8 cellular contexts compared by ENCODE assay signal in the genomic region with DNA sequence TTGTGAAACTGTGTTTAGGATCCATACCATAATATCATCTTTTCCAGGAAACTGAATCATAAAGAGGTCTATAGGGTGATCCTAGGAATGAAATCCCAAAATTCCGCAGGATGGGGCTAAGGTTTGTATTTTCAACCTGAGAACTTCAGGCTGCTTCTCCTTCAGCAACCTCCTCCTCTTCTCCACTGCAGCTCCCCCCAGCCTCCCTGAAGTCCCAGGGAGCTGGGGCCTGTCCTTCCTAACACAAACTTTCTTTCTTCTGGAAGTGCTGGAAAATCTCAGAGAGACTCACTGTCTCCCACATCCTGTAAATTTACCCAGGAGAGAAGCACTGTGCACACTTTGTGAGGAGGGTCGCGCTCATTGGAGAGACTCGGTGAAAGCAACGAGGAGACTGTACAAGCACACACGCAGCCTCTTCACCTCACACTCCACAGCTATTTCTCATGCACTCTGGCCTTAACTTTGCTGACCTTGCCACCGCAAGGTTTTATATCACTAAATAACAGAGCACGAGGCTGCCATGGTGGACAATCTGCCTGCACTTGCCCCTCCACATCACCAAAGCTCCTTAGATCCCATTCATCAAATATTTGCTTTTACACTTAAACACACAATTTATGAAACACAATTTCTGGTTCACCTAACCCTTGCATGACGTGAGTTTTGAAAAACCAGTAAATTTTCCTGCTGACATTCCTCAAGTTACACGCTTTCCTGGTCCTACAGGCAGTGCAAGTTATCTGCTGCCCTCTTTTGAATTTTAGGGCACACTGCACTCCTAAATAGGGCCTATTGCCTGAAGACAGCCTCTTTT. TPM values are rescaled to one million over a fixed set of nuclear protein-coding genes. Genes with fewer than 3 reads are reported as not detected.
DNase-seq lines count a peak whose midpoint lies in the region; ATAC-seq and TF ChIP-seq lines count a peak whose summit lies in the region.

No MANE protein-coding gene starts in this region.

- peak; percentile 99 for ATAC-seq in WTC11
- ATAC-seq in heart right ventricle: peak; percentile 70 to 92 (median 87)
- ATAC-seq in GM18505 (IDR thresholded peaks at IDR 0.05; ENCODE audit: unreplicated experiment): no peak

- intact Hi-C loops in heart right ventricle (cut with DNase I): loop anchor here in 8 of 10 donors (5.0 to 10.0 kb wide), 6 partner anchors 824 to 1257 kb away; no protein-coding TSS in a partner anchor

- no peaks in the 10 kb centered on the region for H3K9me3 ChIP-seq in heart right ventricle

- H3K27ac ChIP-seq in heart right ventricle: no peak overlapping the region

- H3K4me3 Mint-ChIP-seq in WTC11: 0 out of 2 replicates have a peak overlapping the region, but pooled peaks have one; percentile 28

- H3K4me1 Mint-ChIP-seq in WTC11: peaks cover 8% of the 10 kb centered on the region

- POLR2A ChIA-PET in WTC11 (lab: Charles Lee): interaction anchor here (3.7 kb wide), 1 partner anchor 14 kb away, joined by 13 read pairs; a partner anchor contains a TSS

- CTCF ChIA-PET in WTC11 (lab: Charles Lee): interaction anchor here (0.7 to 1.6 kb wide), 3 partner anchors 12 to 399 kb away, joined by 4 to 7 read pairs (median 7); a partner anchor contains a TSS

- no peak for TF ChIP-seq POLR2A in GM18505 (IDR thresholded peaks at IDR 0.05; ENCODE audit: borderline replicate concordance, extremely low read depth, insufficient read depth, insufficient read length)

- H3K27me3 Mint-ChIP-seq in WTC11 (ENCODE audit: low read depth): no peaks in the 10 kb centered on the region

- 29 to 31% methylated on average over 10 of the region's 10 CpGs for WGBS in heart right ventricle, 2 donors

- H3K36me3 Mint-ChIP-seq in WTC11: peaks cover 3% of the 10 kb centered on the region; the same call in 1 of the 2 replicates

- H3K27me3 ChIP-seq in H7 (ENCODE audit: control insufficient read depth, insufficient read depth, low read length) (no peaks in the 10 kb centered on the region), heart right ventricle (no peaks in the 10 kb centered on the region)

- H3K4me3 ChIP-seq in H7 (ENCODE audit: insufficient read depth, low read depth, low read length): no peak overlapping the region
- H3K4me3 ChIP-seq in heart right ventricle: peak overlapping the region in 1 of 10 donors; percentile 23
- H3K4me3 ChIP-seq in retinal pigment epithelial cell (ENCODE audit: low read length): no peak overlapping the region

- peaks cover 0 to 10% (median 4%) of the 10 kb centered on the region in 9 donors for H3K4me1 ChIP-seq in heart right ventricle

- H3K36me3 ChIP-seq in H7 (replicated peaks; ENCODE audit: control insufficient read depth, insufficient read depth, low read length) (no peaks in the 10 kb centered on the region), heart right ventricle (no peaks in the 10 kb centered on the region)

- DNase-seq in AML-193 (lab: John Stamatoyannopoulos, UW): peak; percentile 9 to 12
- DNase-seq in H7: peak; percentile 85
- peak; percentile 93 for DNase-seq in NCI-H2029 (lab: John Stamatoyannopoulos, UW)
- DNase-seq in WTC11 (ENCODE audit: low spot score): peak; percentile 38
- DNase-seq in heart right ventricle: peak in 1 of 2 donors; percentile 21
- peak; percentile 67 for DNase-seq in retinal pigment epithelial cell (ENCODE audit: low read depth)
- no peak for DNase-seq in activated CD8-positive, alpha-beta memory T cell treated with anti-CD3 and anti-CD28 coated beads, Interleukin-2, amount 50 U/mL, for 4 hours

- H3K27ac Mint-ChIP-seq in WTC11: peak overlapping the region; percentile 78

- H3K9me3 Mint-ChIP-seq in WTC11: peaks cover 8% of the 10 kb centered on the region

- peak; percentile 46; the same call in 1 of the 2 replicates for TF ChIP-seq CTCF in WTC11 (IDR thresholded peaks at IDR 0.05)
- peak; percentile 62 to 94 (median 86) for TF ChIP-seq CTCF in heart right ventricle (IDR thresholded peaks at IDR 0.05)
- TF ChIP-seq CTCF in retinal pigment epithelial cell (conservative IDR thresholded peaks at IDR 0.05; ENCODE audit: low read depth, low read length): peak; percentile 95

TF ChIP-seq in WTC11, 78 proteins besides CTCF, POLR2A, EP300 and RAD21:
- TF ChIP-seq, protein P1, sequence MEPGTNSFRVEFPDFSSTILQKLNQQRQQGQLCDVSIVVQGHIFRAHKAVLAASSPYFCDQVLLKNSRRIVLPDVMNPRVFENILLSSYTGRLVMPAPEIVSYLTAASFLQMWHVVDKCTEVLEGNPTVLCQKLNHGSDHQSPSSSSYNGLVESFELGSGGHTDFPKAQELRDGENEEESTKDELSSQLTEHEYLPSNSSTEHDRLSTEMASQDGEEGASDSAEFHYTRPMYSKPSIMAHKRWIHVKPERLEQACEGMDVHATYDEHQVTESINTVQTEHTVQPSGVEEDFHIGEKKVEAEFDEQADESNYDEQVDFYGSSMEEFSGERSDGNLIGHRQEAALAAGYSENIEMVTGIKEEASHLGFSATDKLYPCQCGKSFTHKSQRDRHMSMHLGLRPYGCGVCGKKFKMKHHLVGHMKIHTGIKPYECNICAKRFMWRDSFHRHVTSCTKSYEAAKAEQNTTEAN (CRISPR knock-in tag; IDR thresholded peaks at IDR 0.05): no peak
- TF ChIP-seq, protein P2, sequence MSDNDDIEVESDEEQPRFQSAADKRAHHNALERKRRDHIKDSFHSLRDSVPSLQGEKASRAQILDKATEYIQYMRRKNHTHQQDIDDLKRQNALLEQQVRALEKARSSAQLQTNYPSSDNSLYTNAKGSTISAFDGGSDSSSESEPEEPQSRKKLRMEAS (CRISPR knock-in tag; IDR thresholded peaks at IDR 0.05): 0 out of 2 replicates have a peak, but pooled peaks have one; percentile 18
- TF ChIP-seq TP53 (CRISPR knock-in tag; IDR thresholded peaks at IDR 0.05): no peak

RNA-seq across cellular contexts. Expression of a gene that starts 14.3 kb away (rescaled TPM):
- 3.4 and 3.5 TPM in 2 replicates for total RNA-seq in H7 (2014; rRNA removed; shearing (Covaris generic))
- total RNA-seq in WTC11 (2021): 4.5 to 9.3 TPM (median 8.8 TPM) in 3 replicates
- 1 to 10 TPM; 1.2 to 4.8 (median 2.9) TPM for total RNA-seq in heart right ventricle
- polyA plus RNA-seq in heart right ventricle: 1 to 10 TPM; 6.9 to 9.6 TPM
